32 cellular contexts compared by ENCODE assay signal in the genomic region with DNA sequence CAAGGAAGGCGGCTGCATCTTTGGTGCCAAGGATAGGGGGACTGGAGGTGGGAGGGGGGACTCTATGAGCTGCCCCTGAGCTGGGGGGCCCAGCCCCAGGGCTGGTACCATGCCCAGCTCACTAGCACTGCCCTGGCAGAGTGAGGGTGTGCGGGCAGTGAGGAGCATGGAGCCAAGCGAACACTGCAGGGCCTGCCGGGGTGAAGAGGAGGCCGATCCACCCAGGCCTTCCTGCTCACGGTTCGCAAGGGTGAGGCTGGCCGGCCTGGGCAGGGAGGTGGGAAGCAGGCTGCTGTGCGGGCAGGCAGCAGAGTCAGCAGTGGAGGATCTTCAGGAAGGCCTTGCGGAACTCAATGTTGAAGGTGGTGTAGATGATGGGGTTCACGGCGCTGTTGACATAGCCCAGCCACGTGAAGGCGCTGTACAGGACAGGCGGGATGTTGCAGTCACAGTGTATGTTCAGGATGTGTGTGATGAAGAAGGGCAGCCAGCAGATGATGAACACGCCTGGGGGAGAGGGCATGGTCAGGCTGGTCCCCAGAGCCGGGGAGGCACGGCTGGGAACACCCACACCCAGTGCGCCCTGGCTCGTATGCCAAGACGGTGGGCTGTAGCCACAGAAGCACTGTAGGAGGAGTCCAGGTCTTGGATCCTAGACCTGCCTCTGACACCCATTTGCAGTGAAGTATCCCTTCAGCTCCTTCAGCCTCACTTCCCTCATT. TPM values are rescaled to one million over a fixed set of nuclear protein-coding genes. Genes with fewer than 3 reads are reported as not detected.
"Had no signal": no experiment of that assay in that cellular context is flagged by ENCODE, and none has a peak within 500 bp of the region (broad histone marks: within the 10 kb centered on the region; RNA-seq: fewer than 3 reads in every experiment).

No MANE protein-coding gene starts in this region.

- H3K4me2 ChIP-seq: PC-9 had no signal

- H3K4me3 ChIP-seq: PC-9, SK-N-MC had no signal

- H3K27ac ChIP-seq: PC-9, SK-N-MC, VCaP had no signal

- H2AFZ ChIP-seq: PC-9 had no signal

- DNase-seq: activated B cell treated with CpG ODN at 0.5 μM for 24 hours; activated CD4-positive, alpha-beta memory T cell treated with anti-CD3 and anti-CD28 coated beads, Interleukin-2, amount 10 ng/mL, durations not matched to agents 7 days and 5 days; activated CD4-positive, alpha-beta T cell treated with anti-CD3 and anti-CD28 coated beads for 4 hours; activated CD4-positive, CD25-positive, alpha-beta regulatory T cell treated with anti-CD3 and anti-CD28 coated beads, Interleukin-2, amount 50 U/mL, for 72 hours; activated CD8-positive, alpha-beta memory T cell treated with anti-CD3 and anti-CD28 coated beads for 24 hours; activated CD8-positive, alpha-beta memory T cell treated with anti-CD3 and anti-CD28 coated beads, Interleukin-2, amount 10 ng/mL, durations not matched to agents 7 days and 5 days; activated CD8-positive, alpha-beta memory T cell treated with anti-CD3 and anti-CD28 coated beads, Interleukin-2, amount 50 U/mL, for 48 hours; activated effector memory CD4-positive, alpha-beta T cell treated with Interleukin-2 at 50 U/mL for 16 hours; activated naive CD4-positive, alpha-beta T cell treated with anti-CD3 and anti-CD28 coated beads, Interleukin-2, amount 10 ng/mL, durations not matched to agents 7 days and 5 days; activated naive CD8-positive, alpha-beta T cell treated with anti-CD3 and anti-CD28 coated beads, Interleukin-2, amount 50 U/mL, for 24 hours; activated T-cell treated with anti-CD3 and anti-CD28 coated beads, Interleukin-2, amount 50 U/mL, for 48 hours; anterior cingulate cortex; caudate nucleus; cerebellar nuclear complex; KG1; MM.1S; NCI-H1436 treated with DMSO at 0.1 percent for 48 hours; NCI-H1694 treated with DMSO at 0.1 percent for 48 hours; NCI-H2029; NCI-H748 treated with DMSO at 0.1 percent for 48 hours; NK-92 treated with Interleukin-12 subunit alpha and Interleukin-12 subunit beta, amount 100 ng/mL, for 24 hours; PC-9; Right ventricle myocardium superior; SW 1271; T-helper 1 cell; T-helper 2 cell; T-helper 9 cell had no signal

RNA-seq across cellular contexts. Expression of a gene that starts 23.0 kb away (rescaled TPM):
- total RNA-seq: activated CD4-positive, alpha-beta memory T cell treated with anti-CD3 and anti-CD28 coated beads, Interleukin-2, amount 10 ng/mL, durations not matched to agents 7 days and 5 days; LHCN-M2; OCI-LY7; PC-9; Right ventricle myocardium superior had no signal
- polyA plus RNA-seq: IgD-negative memory B cell had no signal
